22 cellular contexts compared by ENCODE assay signal in genomic region chr3:108459225-108459624, GRCh38. TPM values are rescaled to one million over a fixed set of nuclear protein-coding genes. Genes with fewer than 3 reads are reported as not detected.
DNase-seq lines count a peak whose midpoint lies in the region; ATAC-seq, FAIRE-seq and TF ChIP-seq lines count a peak whose summit lies in the region.
"Had no signal": no experiment of that assay in that cellular context is flagged by ENCODE, and none has a peak within 500 bp of the region (broad histone marks: within the 10 kb centered on the region; RNA-seq: fewer than 3 reads in every experiment).

No MANE protein-coding gene starts in this region.

- H3K14ac ChIP-seq in IMR-90 (replicated peaks; ENCODE audit: low read depth, low read length) = no peak overlapping the region

- H2AFZ ChIP-seq in IMR-90 (replicated peaks; ENCODE audit: low read length, poor library complexity) (no peak overlapping the region), K562 (ENCODE audit: low read depth, low read length) (no peak overlapping the region)

- CTCF ChIA-PET in A549 (lab: Yijun Ruan, JAX) = interaction anchor here (0.7 to 2.6 kb wide), 2 partner anchors 18 to 208 kb away, joined by 3 to 9 read pairs; no protein-coding TSS in a partner anchor
- CTCF ChIA-PET in IMR-90 (lab: Yijun Ruan, JAX) = interaction anchor here (1.0 to 1.1 kb wide), 2 partner anchors 15 to 19 kb away, joined by 3 read pairs; no protein-coding TSS in a partner anchor
- CTCF ChIA-PET in K562 (lab: Yijun Ruan, JAX; ENCODE audit: low intra/inter-chr PET ratio) = no interaction called here

- no peak overlapping the region for H4K8ac ChIP-seq in IMR-90 (ENCODE audit: low read depth in 2 of 2, low read length in 2 of 2)

- TF ChIP-seq POLR2A in A549 (IDR thresholded peaks at IDR 0.05; ENCODE audit: low read length) (no peak), IMR-90 (IDR thresholded peaks at IDR 0.05; ENCODE audit: low read depth, low read length) (no peak), K562 (conservative IDR thresholded peaks at IDR 0.05) (no peak)

- no peak overlapping the region for H4K91ac ChIP-seq in IMR-90 (ENCODE audit: insufficient read depth, low read depth, low read length)

- H3K9ac ChIP-seq in IMR-90 (ENCODE audit: low read depth, low read length) (no peak overlapping the region), K562 (ENCODE audit: insufficient read depth in 1 of 2, low read depth in 2 of 2, low read length in 2 of 2) (no peak overlapping the region)
- H3K9ac ChIP-seq: BLaER1 treated with 17β-estradiol and CSF1 and Interleukin-3, amounts not matched to agents 10 nM and 100 nM had no signal

- DNase-seq in A549 (ENCODE audit: low read depth in 1 of 2, low spot score in 1 of 2) (no peak), IMR-90 (no peak), K562 (ENCODE audit: extremely low read depth in 1 of 4, low spot score in 3 of 4) (no peak), LoVo (ENCODE audit: low spot score) (no peak)
- no peak for DNase-seq in stimulated activated CD4-positive, alpha-beta T cell treated with anti-CD3 and anti-CD28 coated beads, Interleukin-15, amount 100 ng/mL, for 24 hours
- DNase-seq: 8988T; AML-193; Caco-2; Calu3; CD4-positive, alpha-beta T cell; CD8-positive, alpha-beta T cell; DMS79 treated with DMSO at 0.1 percent for 48 hours; GF-D8 had no signal

- FAIRE-seq in A549 (lab: Jason Lieb, UNC) (no peak), K562 (lab: Jason Lieb, UNC) (no peak)
- FAIRE-seq: A204.1, D721Med, G401.6, GM12891, GM19239 had no signal

- POLR2A ChIA-PET in A549 (lab: Yijun Ruan, JAX) (no interaction called here), IMR-90 (lab: Charles Lee; ENCODE audit: unreplicated experiment) (no interaction called here), K562 (lab: Yijun Ruan, JAX) (no interaction called here)

- H3K36me3 ChIP-seq in IMR-90 (ENCODE audit: control insufficient read depth, insufficient read depth, low read length) (no peaks in the 10 kb centered on the region), K562 (ENCODE audit: control insufficient read depth, insufficient read depth, low read length) (no peaks in the 10 kb centered on the region)
- H3K36me3 ChIP-seq: BLaER1 treated with 17β-estradiol and CSF1 and Interleukin-3, amounts not matched to agents 10 nM and 100 nM had no signal

- no peak overlapping the region for H2BK5ac ChIP-seq in IMR-90 (ENCODE audit: low read depth, low read length, poor library complexity, severe bottlenecking)

- no peak overlapping the region for H4K5ac ChIP-seq in IMR-90 (ENCODE audit: low read depth, low read length)

- TF ChIP-seq RAD21 in A549 (conservative IDR thresholded peaks at IDR 0.05 in 1 of 2, IDR thresholded peaks at IDR 0.05 in 1 of 2) (no peak), IMR-90 (IDR thresholded peaks at IDR 0.05; ENCODE audit: low read length) (no peak), K562 (CRISPR knock-in tag; conservative IDR thresholded peaks at IDR 0.05 in 1 of 2, IDR thresholded peaks at IDR 0.05 in 1 of 2) (no peak)

- no peak overlapping the region for H2BK15ac ChIP-seq in IMR-90 (ENCODE audit: low read depth, low read length)

- in situ Hi-C loops in IMR-90 (cut with MboI; ENCODE audit: low sequenced_read_pairs) (no loop called here), K562 (cut with MboI) (no loop called here)

- no peak overlapping the region for H2AK9ac ChIP-seq in IMR-90 (replicated peaks; ENCODE audit: low read depth, low read length, poor library complexity)

- H2BK120ac ChIP-seq in IMR-90 (ENCODE audit: low read depth, low read length) = no peak overlapping the region

- H4K20me1 ChIP-seq in IMR-90 (ENCODE audit: insufficient read depth, low read length) = no peaks in the 10 kb centered on the region
- no peaks in the 10 kb centered on the region for H4K20me1 ChIP-seq in K562 (replicated peaks; ENCODE audit: control insufficient read depth, insufficient read depth, low read length)
- H4K20me1 ChIP-seq: BLaER1 treated with 17β-estradiol and CSF1 and Interleukin-3, amounts not matched to agents 10 nM and 100 nM had no signal

- H3K56ac ChIP-seq in IMR-90 (ENCODE audit: extremely low read depth, insufficient read depth, low read length) = no peak overlapping the region

- H2AK5ac ChIP-seq in IMR-90 (ENCODE audit: low read depth, low read length) = no peak overlapping the region

- TF ChIP-seq CTCF in A549 (IDR thresholded peaks at IDR 0.05) = no peak
- no peak for TF ChIP-seq CTCF in IMR-90 (conservative IDR thresholded peaks at IDR 0.05; ENCODE audit: low read depth, low read length)
- no peak for TF ChIP-seq CTCF in K562 (IDR thresholded peaks at IDR 0.05 in 2 of 3, conservative IDR thresholded peaks at IDR 0.05 in 1 of 3; ENCODE audit: insufficient read depth in 2 of 3, low read depth in 1 of 3, low read length in 3 of 3)

- ATAC-seq in A549 (no peak), IMR-90 (ENCODE audit: low read depth) (no peak), K562 (no peak), HG02981 (IDR thresholded peaks at IDR 0.05; ENCODE audit: unreplicated experiment) (no peak)
- ATAC-seq: CD8-positive, alpha-beta T cell had no signal

- H3K79me2 ChIP-seq in K562 (ENCODE audit: control insufficient read depth, insufficient read depth, low read length) = no peaks in the 10 kb centered on the region

- H3K4me2 ChIP-seq in A549 (no peak overlapping the region), IMR-90 (ENCODE audit: low read depth, low read length) (no peak overlapping the region), K562 (ENCODE audit: insufficient read depth, low read length) (no peak overlapping the region)
- H3K4me2 ChIP-seq: BLaER1 treated with 17β-estradiol and CSF1 and Interleukin-3, amounts not matched to agents 10 nM and 100 nM had no signal

- H3K4me3 ChIP-seq in A549 (no peak overlapping the region), IMR-90 (ENCODE audit: insufficient read depth, low read depth, low read length) (no peak overlapping the region), K562 (no peak overlapping the region)
- H3K4me3 ChIP-seq: BLaER1 treated with 17β-estradiol and CSF1 and Interleukin-3, amounts not matched to agents 10 nM and 100 nM had no signal

- TF ChIP-seq EP300 in A549 (IDR thresholded peaks at IDR 0.05) = no peak
- no peak for TF ChIP-seq EP300 in K562 (IDR thresholded peaks at IDR 0.05; ENCODE audit: low read length)

- H3K9me3 ChIP-seq in A549 (no peaks in the 10 kb centered on the region), IMR-90 (ENCODE audit: control insufficient read depth, insufficient read depth, low read length) (no peaks in the 10 kb centered on the region), K562 (replicated peaks; ENCODE audit: control insufficient read depth, insufficient read depth, low read depth, low read length) (no peaks in the 10 kb centered on the region)
- H3K9me3 ChIP-seq: Caco-2 had no signal

- H3K18ac ChIP-seq in IMR-90 (ENCODE audit: low read depth, low read length) = no peak overlapping the region

- BruUV-seq in IMR-90 (replicated peaks; lab: Mats Ljungman, UMichigan) (no TSS peak), K562 (replicated peaks; lab: Mats Ljungman, UMichigan) (no TSS peak)

- H3K79me1 ChIP-seq in IMR-90 (ENCODE audit: low read depth in 1 of 2, low read length in 2 of 2) = no peaks in the 10 kb centered on the region

- H3K27me3 ChIP-seq in IMR-90 (ENCODE audit: control insufficient read depth, insufficient read depth, low read length) (no peaks in the 10 kb centered on the region), K562 (ENCODE audit: control insufficient read depth in 2 of 2, insufficient read depth in 2 of 2, low read length in 2 of 2) (no peaks in the 10 kb centered on the region)
- H3K27me3 ChIP-seq: BLaER1 treated with 17β-estradiol and CSF1 and Interleukin-3, amounts not matched to agents 10 nM and 100 nM had no signal

- H3K4ac ChIP-seq in IMR-90 (ENCODE audit: low read depth, low read length) = no peak overlapping the region

- H3K23ac ChIP-seq in IMR-90 (ENCODE audit: low read depth, low read length) = no peak overlapping the region

- H2BK20ac ChIP-seq in IMR-90 (ENCODE audit: low read depth, low read length) = no peak overlapping the region

- dilution Hi-C loops in IMR-90 (cut with HindIII; ENCODE audit: low sequenced_read_pairs, unreplicated experiment) = no loop called here

- no peak overlapping the region for H3K27ac ChIP-seq in A549
- no peak overlapping the region for H3K27ac ChIP-seq in IMR-90 (ENCODE audit: insufficient read depth, low read length)
- no peak overlapping the region for H3K27ac ChIP-seq in K562 (ENCODE audit: extremely low read depth, low read depth, low read length)
- H3K27ac ChIP-seq: BLaER1 treated with 17β-estradiol and CSF1 and Interleukin-3, amounts not matched to agents 10 nM and 100 nM; C4-2B had no signal

- H3K4me1 ChIP-seq in A549 (0 out of 3 replicates have a peak, but pooled peaks cover 3% of the 10 kb centered on the region), IMR-90 (ENCODE audit: control insufficient read depth, insufficient read depth, low read length) (peaks cover 2% of the 10 kb centered on the region; the same call in 1 of the 2 replicates), K562 (replicated peaks in 1 of 2; ENCODE audit: control insufficient read depth in 2 of 2, insufficient read depth in 2 of 2, low read length in 2 of 2) (no peaks in the 10 kb centered on the region)
- H3K4me1 ChIP-seq: Caco-2 had no signal

- intact Hi-C loops in IMR-90 (cut with micrococcal nuclease) (no loop called here), K562 (cut with micrococcal nuclease) (no loop called here)

- H3K9me1 ChIP-seq in IMR-90 (ENCODE audit: insufficient read depth, low read length) (no peaks in the 10 kb centered on the region), K562 (ENCODE audit: control insufficient read depth, insufficient read depth, low read length) (no peaks in the 10 kb centered on the region)

RNA-seq across cellular contexts. Expression of gene MYH15, which starts 51.2 kb away (rescaled TPM):
- polyA plus RNA-seq in A549 (2011; rRNA removed) (0.29 and 0.39 TPM in 2 replicates), A549 (2017; fragmentation: RNase III; extraction: RNeasy Plus Mini Kit Qiagen cat#74134 plus additional on column Dnase treatment) (0.81 to 2.4 TPM (median 1.7 TPM) in 3 replicates), IMR-90 (2012; rRNA removed) (0.09 and 0.10 TPM in 2 replicates), K562 (2011; rRNA removed) (0.03 and 0.04 TPM in 2 replicates), K562 (2014; fragmentation: Illumina TruSeq; extraction: Trizol) (0.12 and 0.17 TPM in 2 replicates), K562 (2014; fragmentation: Nextera tagmentation; extraction: Ambion mirVana) (under 1 TPM; 0.03 to 0.06 TPM), K562 (2014; rRNA removed) (0.08 and 0.19 TPM in 2 replicates)
- 0.01 and 0.04 TPM in 2 replicates for polyA plus RNA-seq in A549 (2012; cell fraction: cytosol; rRNA removed)
- polyA plus RNA-seq in A549 (2012; cell fraction: nucleus; rRNA removed) = 0.06 and 0.12 TPM in 2 replicates
- 0.17 and 0.19 TPM in 2 replicates for polyA minus RNA-seq in A549 (2011; rRNA and poly(A)+ RNA removed)
- total RNA-seq in IMR-90 (2012; rRNA removed) (0.28 and 0.36 TPM in 2 replicates), K562 (2014; rRNA removed) (0.14 and 0.24 TPM in 2 replicates), K562 (2014; rRNA removed; fragmentation: Illumina TruSeq; extraction: Trizol) (0.22 and 0.25 TPM in 2 replicates), K562 (2015; rRNA removed; fragmentation: Illumina TruSeq; extraction: Trizol) (0.08 and 0.11 TPM in 2 replicates), K562 (2021) (0.07 and 0.29 TPM in 2 replicates)
- polyA plus RNA-seq in IMR-90 (2012; cell fraction: cytosol; rRNA removed) = 0.03 TPM in 1 of 2 replicates, not detected in the other
- 0.07 and 0.14 TPM in 2 replicates for polyA plus RNA-seq in IMR-90 (2012; cell fraction: nucleus; rRNA removed; ENCODE audit: low replicate concordance)
- 0.14 TPM in 1 of 2 replicates, not detected in the other for total RNA-seq in K562 (2011; cell fraction: chromatin; rRNA removed; ENCODE audit: low replicate concordance)
- total RNA-seq in K562 (2011; cell fraction: nucleolus; rRNA removed) = not detected in 2 replicates
- 0.15 TPM in 1 of 2 replicates, not detected in the other for total RNA-seq in K562 (2011; cell fraction: nucleoplasm; rRNA removed)
- not detected in 2 replicates for polyA plus RNA-seq in K562 (2011; cell fraction: cytosol; rRNA removed)
- polyA plus RNA-seq in K562 (2011; cell fraction: nucleus; rRNA removed) = 0.03 and 0.06 TPM in 2 replicates
- polyA plus RNA-seq in K562 (2012) = 0.16 and 10.6 TPM in 2 replicates
- polyA minus RNA-seq in K562 (2011; rRNA and poly(A)+ RNA removed) = 0.03 and 0.04 TPM in 2 replicates
- polyA minus RNA-seq in K562 (2011; cell fraction: cytosol; rRNA and poly(A)+ RNA removed) = not detected in 2 replicates
- polyA minus RNA-seq in K562 (2011; cell fraction: nucleus; rRNA and poly(A)+ RNA removed) = under 0.01 and 0.11 TPM in 2 replicates
- total RNA-seq: B cell had no signal

Comparison
In these comparisons a context has a peak if more than half of its experiments do, and no peak if none do; other contexts are left out.
1. Of the 35 proteins assayed by ChIP-seq in both K562 and A549: peak only in K562: none; only in A549: MAFK; in both: none; in neither: 34.